ENCODE assay signal across 1 cellular context in genomic region chr17:81863833-81864768, GRCh38.
TF ChIP-seq lines count a peak whose summit lies in the region.

No MANE protein-coding gene starts in this region.

TF ChIP-seq in HepG2, 621 proteins besides CTCF, POLR2A, EP300 and RAD21 (continued from another document and continues in another):
- TF ChIP-seq E2F2 (CRISPR knock-in tag; IDR thresholded peaks at IDR 0.05; ENCODE audit: borderline replicate concordance) (no peak), YEATS4 (CRISPR knock-in tag; IDR thresholded peaks at IDR 0.05; ENCODE audit: borderline replicate concordance) (no peak), CSRNP2 (CRISPR knock-in tag; conservative IDR thresholded peaks at IDR 0.05; ENCODE audit: low read depth) (no peak), CEBPZ (IDR thresholded peaks at IDR 0.05; ENCODE audit: low read length) (no peak), SP140L (CRISPR knock-in tag; IDR thresholded peaks at IDR 0.05; ENCODE audit: borderline replicate concordance) (no peak), CENPT (CRISPR knock-in tag; IDR thresholded peaks at IDR 0.05; ENCODE audit: low read depth) (no peak), ZBTB49 (CRISPR knock-in tag; IDR thresholded peaks at IDR 0.05; ENCODE audit: borderline replicate concordance) (no peak), HOMEZ (CRISPR knock-in tag; IDR thresholded peaks at IDR 0.05; ENCODE audit: low read depth) (no peak), SRY (CRISPR knock-in tag; IDR thresholded peaks at IDR 0.05) (no peak), ZNF841 (CRISPR knock-in tag; IDR thresholded peaks at IDR 0.05; ENCODE audit: borderline replicate concordance) (no peak), ZNF572 (CRISPR knock-in tag; IDR thresholded peaks at IDR 0.05) (no peak), ZNF614 (CRISPR knock-in tag; IDR thresholded peaks at IDR 0.05; ENCODE audit: borderline replicate concordance) (no peak), ZNF326 (CRISPR knock-in tag; IDR thresholded peaks at IDR 0.05; ENCODE audit: borderline replicate concordance) (peak; percentile 68), DNMT1 (CRISPR knock-in tag; IDR thresholded peaks at IDR 0.05) (no peak), BCL6 (CRISPR knock-in tag; IDR thresholded peaks at IDR 0.05) (no peak), AHR (CRISPR knock-in tag; IDR thresholded peaks at IDR 0.05) (no peak), KDM2A (CRISPR knock-in tag; IDR thresholded peaks at IDR 0.05; ENCODE audit: borderline replicate concordance, low read depth) (peak; percentile 31; the same call in 1 of the 2 replicates), ONECUT2 (CRISPR knock-in tag; IDR thresholded peaks at IDR 0.05) (no peak), SSRP1 (CRISPR knock-in tag; IDR thresholded peaks at IDR 0.05) (no peak), ZNF749 (CRISPR knock-in tag; IDR thresholded peaks at IDR 0.05; ENCODE audit: borderline replicate concordance) (no peak), ZNF740 (CRISPR knock-in tag; IDR thresholded peaks at IDR 0.05) (no peak), HMGA1 (CRISPR knock-in tag; conservative IDR thresholded peaks at IDR 0.05) (no peak), HOXA7 (CRISPR knock-in tag; IDR thresholded peaks at IDR 0.05) (no peak), ELF4 (CRISPR knock-in tag; IDR thresholded peaks at IDR 0.05; ENCODE audit: borderline replicate concordance) (no peak), ZNF546 (CRISPR knock-in tag; conservative IDR thresholded peaks at IDR 0.05) (no peak), TFDP1 (CRISPR knock-in tag; IDR thresholded peaks at IDR 0.05; ENCODE audit: borderline replicate concordance) (no peak), ZNF337 (CRISPR knock-in tag; IDR thresholded peaks at IDR 0.05; ENCODE audit: borderline replicate concordance, low read depth) (no peak), HIC2 (CRISPR knock-in tag; IDR thresholded peaks at IDR 0.05; ENCODE audit: low read depth) (peak; percentile 59), ZFP90 (CRISPR knock-in tag; IDR thresholded peaks at IDR 0.05; ENCODE audit: borderline replicate concordance) (no peak), ESRRA (CRISPR knock-in tag; IDR thresholded peaks at IDR 0.05; ENCODE audit: low read depth) (no peak), EED (CRISPR knock-in tag; IDR thresholded peaks at IDR 0.05) (no peak), MYC (CRISPR knock-in tag; IDR thresholded peaks at IDR 0.05; ENCODE audit: borderline replicate concordance) (no peak), SYNCRIP (IDR thresholded peaks at IDR 0.05; ENCODE audit: insufficient read depth, low read depth, low read length) (no peak), CBX1 (IDR thresholded peaks at IDR 0.05; ENCODE audit: low read depth) (no peak), ZBTB3 (CRISPR knock-in tag; IDR thresholded peaks at IDR 0.05; ENCODE audit: borderline replicate concordance, low read depth) (no peak), ZHX2 (IDR thresholded peaks at IDR 0.05; ENCODE audit: low read depth) (no peak), ZHX2 (CRISPR knock-in tag; IDR thresholded peaks at IDR 0.05; ENCODE audit: borderline replicate concordance) (no peak)
